In genomic region chr16:57297856-57298255, GRCh38 we compare ENCODE assay signal across 9 cellular contexts. TPM values are rescaled to one million over a fixed set of nuclear protein-coding genes. Genes with fewer than 3 reads are reported as not detected.
DNase-seq lines count a peak whose midpoint lies in the region; ATAC-seq and TF ChIP-seq lines count a peak whose summit lies in the region.
"Had no signal": no experiment of that assay in that cellular context is flagged by ENCODE, and none has a peak within 500 bp of the region (broad histone marks: within the 10 kb centered on the region; RNA-seq: fewer than 3 reads in every experiment).

No MANE protein-coding gene starts in this region.

- H3K4me3 ChIP-seq in spleen = peak overlapping the region in 1 of 8 donors; percentile 30

- H3K4me1 ChIP-seq in spleen = peaks cover 13 to 39% (median 25%) of the 10 kb centered on the region in 6 donors

- H3K36me3 ChIP-seq in KOPT-K1 (ENCODE audit: insufficient read depth, low read length) (no peaks in the 10 kb centered on the region), spleen (no peaks in the 10 kb centered on the region)

- peaks cover 0 to 6% (median 0%) of the 10 kb centered on the region in 7 donors for H3K27me3 ChIP-seq in spleen (replicated peaks in 1 of 7)

- intact Hi-C loops in spleen (cut with DNase I; ENCODE audit: low total_unique reads) (no loop called here), Calu3 (cut with micrococcal nuclease; ENCODE audit: unreplicated experiment) (loop anchor here (2.0 to 5.0 kb wide), 2 partner anchors 45 to 206 kb away; partner anchors contain the start of gene CPNE2)

- BruUV-seq in Calu3 (replicated peaks; lab: Mats Ljungman, UMichigan) = no TSS peak

- H3K4me1 Mint-ChIP-seq in T-helper 1 cell treated with Interleukin-12 subunit alpha and Interleukin-12 subunit beta and Interleukin-4 antibody, amounts not matched to agents 30 μg/mL and 1 μg/mL, for 36 hours (ENCODE audit: low read depth) = peaks cover 10% of the 10 kb centered on the region
- peaks cover 4% of the 10 kb centered on the region for H3K4me1 Mint-ChIP-seq in activated naive CD8-positive, alpha-beta T cell (ENCODE audit: low read depth)
- H3K4me1 Mint-ChIP-seq in Calu3 (ENCODE audit: low read depth, unreplicated experiment) = peaks cover 6% of the 10 kb centered on the region

- CTCF ChIA-PET in Calu3 (lab: Charles Lee) = no interaction called here

- H3K27me3 Mint-ChIP-seq in T-helper 1 cell treated with Interleukin-12 subunit alpha and Interleukin-12 subunit beta and Interleukin-4 antibody, amounts not matched to agents 30 μg/mL and 1 μg/mL, for 36 hours (ENCODE audit: low read depth) = peaks cover 3% of the 10 kb centered on the region
- H3K27me3 Mint-ChIP-seq in activated naive CD8-positive, alpha-beta T cell = no peaks in the 10 kb centered on the region
- no peaks in the 10 kb centered on the region for H3K27me3 Mint-ChIP-seq in Calu3 (ENCODE audit: unreplicated experiment)

- H3K27ac ChIP-seq in KOPT-K1 (ENCODE audit: low read depth, low read length, poor library complexity, severe bottlenecking) (peak overlapping the region; percentile 68), spleen (peak overlapping the region in 6 of 8 donors; percentile 30 to 90 (median 74))

- peak overlapping the region; percentile 70 for H3K4me3 Mint-ChIP-seq in T-helper 1 cell treated with Interleukin-12 subunit alpha and Interleukin-12 subunit beta and Interleukin-4 antibody, amounts not matched to agents 30 μg/mL and 1 μg/mL, for 36 hours
- peak overlapping the region; percentile 64 for H3K4me3 Mint-ChIP-seq in activated naive CD8-positive, alpha-beta T cell
- H3K4me3 Mint-ChIP-seq in Calu3 (ENCODE audit: low read depth, unreplicated experiment) = no peak overlapping the region

- TF ChIP-seq CTCF in spleen (IDR thresholded peaks at IDR 0.05 in 8 of 11, conservative IDR thresholded peaks at IDR 0.05 in 3 of 11) (no peak), Calu3 (IDR thresholded peaks at IDR 0.05; ENCODE audit: unreplicated experiment) (no peak)

- TF ChIP-seq POLR2A in spleen (IDR thresholded peaks at IDR 0.05) = no peak

- ATAC-seq in GM18498 (IDR thresholded peaks at IDR 0.05; ENCODE audit: unreplicated experiment) (no peak), HG03432 (IDR thresholded peaks at IDR 0.05; ENCODE audit: unreplicated experiment) (no peak)
- ATAC-seq: esophagus mucosa had no signal

- H3K36me3 Mint-ChIP-seq in T-helper 1 cell treated with Interleukin-12 subunit alpha and Interleukin-12 subunit beta and Interleukin-4 antibody, amounts not matched to agents 30 μg/mL and 1 μg/mL, for 36 hours (ENCODE audit: low read depth) = no peaks in the 10 kb centered on the region
- no peaks in the 10 kb centered on the region for H3K36me3 Mint-ChIP-seq in activated naive CD8-positive, alpha-beta T cell
- no peaks in the 10 kb centered on the region for H3K36me3 Mint-ChIP-seq in Calu3 (ENCODE audit: insufficient read depth, unreplicated experiment)

- H3K9me3 Mint-ChIP-seq in T-helper 1 cell treated with Interleukin-12 subunit alpha and Interleukin-12 subunit beta and Interleukin-4 antibody, amounts not matched to agents 30 μg/mL and 1 μg/mL, for 36 hours = no peaks in the 10 kb centered on the region
- no peaks in the 10 kb centered on the region for H3K9me3 Mint-ChIP-seq in activated naive CD8-positive, alpha-beta T cell (ENCODE audit: low read depth)
- H3K9me3 Mint-ChIP-seq in Calu3 (ENCODE audit: low read depth, unreplicated experiment) = no peaks in the 10 kb centered on the region

- DNase-seq in spleen = peak; percentile 74
- DNase-seq in Calu3 = no peak
- DNase-seq in SKM-1 treated with dmso at 0.1 percent for 144 hours (lab: John Stamatoyannopoulos, UW; ENCODE audit: unreplicated experiment) = no peak

- WGBS in spleen, 5 donors = 38 to 49% (median 44%) methylated on average over 13 of the region's 13 CpGs

- H3K9me3 ChIP-seq in KOPT-K1 (ENCODE audit: insufficient read depth, low read length, poor library complexity, severe bottlenecking) = no peaks in the 10 kb centered on the region
- H3K9me3 ChIP-seq in spleen = no peaks in the 10 kb centered on the region

- H3K27ac Mint-ChIP-seq in T-helper 1 cell treated with Interleukin-12 subunit alpha and Interleukin-12 subunit beta and Interleukin-4 antibody, amounts not matched to agents 30 μg/mL and 1 μg/mL, for 36 hours = peak overlapping the region; percentile 85
- peak overlapping the region; percentile 52 for H3K27ac Mint-ChIP-seq in activated naive CD8-positive, alpha-beta T cell
- H3K27ac Mint-ChIP-seq in Calu3 (ENCODE audit: unreplicated experiment) = no peak overlapping the region

RNA-seq across cellular contexts. Expression of gene PLLP, which starts 13.4 kb away (rescaled TPM):
- total RNA-seq in spleen (10 to 100 TPM in 6 of 7 donors, 1 to 10 TPM in 1; 9.6 to 53.1 (median 29.1) TPM), Calu3 (2022) (38.3 and 40.3 TPM in 2 replicates)
- polyA plus RNA-seq in spleen = 10 to 100 TPM in 1 of 3 donors, 1 to 10 TPM in 2; 4.7 to 19.1 (median 7.0) TPM

RNA-seq across cellular contexts. Expression of gene ARL2BP, which starts 52.8 kb away (rescaled TPM):
- 10 to 100 TPM; 38.0 to 84.6 (median 62.4) TPM for total RNA-seq in spleen
- 10 to 100 TPM; 30.1 to 65.1 (median 35.7) TPM for polyA plus RNA-seq in spleen
- 32.6 and 33.3 TPM in 2 replicates for total RNA-seq in Calu3 (2022)
